27 cellular contexts compared by ENCODE assay signal in the genomic region with DNA sequence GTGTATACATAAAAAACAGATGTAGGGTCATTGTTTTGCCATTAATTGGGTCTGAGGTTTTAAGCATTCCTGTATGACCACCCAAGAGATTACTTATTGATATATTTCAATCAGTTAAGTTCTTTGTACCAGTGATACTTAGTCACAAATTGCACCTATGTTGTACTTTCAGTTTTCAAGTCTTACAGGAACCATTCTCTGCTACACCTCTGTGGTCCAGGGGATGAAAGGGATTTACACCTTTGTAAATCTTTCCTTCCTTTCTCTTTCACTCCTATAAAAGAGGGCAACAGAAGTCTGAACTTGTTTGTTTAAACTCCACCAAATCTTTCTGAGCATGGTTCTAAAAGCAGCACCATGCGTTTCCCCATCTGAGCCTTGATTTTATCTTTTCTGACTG.
DNase-seq lines count a peak whose midpoint lies in the region; ATAC-seq, FAIRE-seq and TF ChIP-seq lines count a peak whose summit lies in the region.
"Had no signal": no experiment of that assay in that cellular context is flagged by ENCODE, and none has a peak within 500 bp of the region (broad histone marks: within the 10 kb centered on the region; RNA-seq: fewer than 3 reads in every experiment).

No MANE protein-coding gene starts in this region.

- no peak overlapping the region for H3K4me2 ChIP-seq in osteoblast (ENCODE audit: insufficient read depth, low read length)
- H3K4me2 ChIP-seq: smooth muscle cell had no signal

- H3K9me3 ChIP-seq in osteoblast (ENCODE audit: low read depth, low read length): no peaks in the 10 kb centered on the region
- H3K9me3 ChIP-seq: lower lobe of right lung had no signal

- H3K36me3 Mint-ChIP-seq in activated CD8-positive, alpha-beta T cell treated with anti-CD3 and anti-CD28 coated beads, Interleukin-2, amount 10 ng/mL, durations not matched to agents 7 days and 5 days (ENCODE audit: low read depth): peaks cover 40% of the 10 kb centered on the region
- H3K36me3 Mint-ChIP-seq in activated CD8-positive, alpha-beta T cell treated with anti-CD3 and anti-CD28 coated beads for 36 hours (ENCODE audit: low read depth): no peaks in the 10 kb centered on the region
- H3K36me3 Mint-ChIP-seq: activated naive CD4-positive, alpha-beta T cell treated with anti-CD3 and anti-CD28 coated beads, Interleukin-2, amount 50 U/mL, for 24 hours had no signal

- H3K9me3 Mint-ChIP-seq in activated CD8-positive, alpha-beta T cell treated with anti-CD3 and anti-CD28 coated beads, Interleukin-2, amount 10 ng/mL, durations not matched to agents 7 days and 5 days (ENCODE audit: insufficient read depth): no peaks in the 10 kb centered on the region
- H3K9me3 Mint-ChIP-seq in activated CD8-positive, alpha-beta T cell treated with anti-CD3 and anti-CD28 coated beads for 36 hours: no peaks in the 10 kb centered on the region
- H3K9me3 Mint-ChIP-seq: activated naive CD4-positive, alpha-beta T cell treated with anti-CD3 and anti-CD28 coated beads, Interleukin-2, amount 50 U/mL, for 24 hours had no signal

- H3K4me1 ChIP-seq in osteoblast (ENCODE audit: insufficient read depth, low read length): no peaks in the 10 kb centered on the region
- H3K4me1 ChIP-seq: lower lobe of right lung had no signal

- H3K27ac ChIP-seq in osteoblast (ENCODE audit: low read depth, low read length): no peak overlapping the region
- H3K27ac ChIP-seq: cardiac muscle cell, lower lobe of right lung had no signal

- TF ChIP-seq POLR2A in GM12892 (IDR thresholded peaks at IDR 0.05; ENCODE audit: low read depth, low read length): no peak

- no peak for TF ChIP-seq CTCF in activated CD8-positive, alpha-beta T cell treated with anti-CD3 and anti-CD28 coated beads for 36 hours (IDR thresholded peaks at IDR 0.05)
- TF ChIP-seq CTCF in osteoblast (IDR thresholded peaks at IDR 0.05; ENCODE audit: extremely low read depth, low read depth, low read length): no peak

- ATAC-seq in activated CD8-positive, alpha-beta T cell treated with anti-CD3 and anti-CD28 coated beads, Interleukin-2, amount 10 ng/mL, durations not matched to agents 7 days and 5 days: peak; percentile 60
- no peak for ATAC-seq in activated CD8-positive, alpha-beta T cell treated with anti-CD3 and anti-CD28 coated beads for 36 hours
- peak; percentile 77 for ATAC-seq in GM21423 (IDR thresholded peaks at IDR 0.05; ENCODE audit: unreplicated experiment)
- ATAC-seq in HG03354 (IDR thresholded peaks at IDR 0.05; ENCODE audit: poor library complexity, severe bottlenecking, unreplicated experiment): peak; percentile 78
- no peak for ATAC-seq in GM21529 (IDR thresholded peaks at IDR 0.05; ENCODE audit: unreplicated experiment)
- ATAC-seq: activated CD4-positive, alpha-beta T cell treated with anti-CD3 and anti-CD28 coated beads for 36 hours; activated CD8-positive, alpha-beta memory T cell treated with anti-CD3 and anti-CD28 coated beads, Interleukin-2, amount 10 ng/mL, durations not matched to agents 7 days and 5 days; lower lobe of right lung; natural killer cell treated with Interleukin-12 subunit alpha and Interleukin-12 subunit beta and Interleukin-15 and Interleukin-18, amount 100 ng/mL, for 72 hours; T-helper 17 cell had no signal

- H3K27ac Mint-ChIP-seq in activated CD8-positive, alpha-beta T cell treated with anti-CD3 and anti-CD28 coated beads, Interleukin-2, amount 10 ng/mL, durations not matched to agents 7 days and 5 days: peak overlapping the region; percentile 26
- H3K27ac Mint-ChIP-seq in activated CD8-positive, alpha-beta T cell treated with anti-CD3 and anti-CD28 coated beads for 36 hours: no peak overlapping the region
- H3K27ac Mint-ChIP-seq: activated CD4-positive, alpha-beta T cell treated with anti-CD3 and anti-CD28 coated beads for 36 hours; activated CD8-positive, alpha-beta memory T cell treated with anti-CD3 and anti-CD28 coated beads, Interleukin-2, amount 10 ng/mL, durations not matched to agents 7 days and 5 days; activated naive CD4-positive, alpha-beta T cell treated with anti-CD3 and anti-CD28 coated beads, Interleukin-2, amount 50 U/mL, for 24 hours; B cell; H9; natural killer cell treated with Interleukin-12 subunit alpha and Interleukin-12 subunit beta and Interleukin-15 and Interleukin-18, amount 100 ng/mL, for 72 hours; T-helper 17 cell had no signal

- no peak overlapping the region for H3K4me3 Mint-ChIP-seq in activated CD8-positive, alpha-beta T cell treated with anti-CD3 and anti-CD28 coated beads, Interleukin-2, amount 10 ng/mL, durations not matched to agents 7 days and 5 days
- H3K4me3 Mint-ChIP-seq in activated CD8-positive, alpha-beta T cell treated with anti-CD3 and anti-CD28 coated beads for 36 hours: no peak overlapping the region
- H3K4me3 Mint-ChIP-seq: activated CD4-positive, alpha-beta T cell treated with anti-CD3 and anti-CD28 coated beads for 36 hours; activated CD8-positive, alpha-beta memory T cell treated with anti-CD3 and anti-CD28 coated beads, Interleukin-2, amount 10 ng/mL, durations not matched to agents 7 days and 5 days; activated naive CD4-positive, alpha-beta T cell treated with anti-CD3 and anti-CD28 coated beads, Interleukin-2, amount 50 U/mL, for 24 hours; B cell; H9; natural killer cell treated with Interleukin-12 subunit alpha and Interleukin-12 subunit beta and Interleukin-15 and Interleukin-18, amount 100 ng/mL, for 72 hours; T-helper 17 cell had no signal

- no peaks in the 10 kb centered on the region for H4K20me1 ChIP-seq in osteoblast (ENCODE audit: insufficient read depth, low read length)

- no peaks in the 10 kb centered on the region for H3K79me2 ChIP-seq in osteoblast (ENCODE audit: insufficient read depth, low read length)

- H3K4me1 Mint-ChIP-seq in activated CD8-positive, alpha-beta T cell treated with anti-CD3 and anti-CD28 coated beads, Interleukin-2, amount 10 ng/mL, durations not matched to agents 7 days and 5 days (ENCODE audit: low read depth): peaks cover 5% of the 10 kb centered on the region
- no peaks in the 10 kb centered on the region for H3K4me1 Mint-ChIP-seq in activated CD8-positive, alpha-beta T cell treated with anti-CD3 and anti-CD28 coated beads for 36 hours (ENCODE audit: low read depth)
- H3K4me1 Mint-ChIP-seq: H9 had no signal

- POLR2A ChIA-PET in activated CD8-positive, alpha-beta T cell treated with anti-CD3 and anti-CD28 coated beads, Interleukin-2, amount 10 ng/mL, durations not matched to agents 7 days and 5 days (lab: Charles Lee): no interaction called here
- POLR2A ChIA-PET in activated CD8-positive, alpha-beta T cell treated with anti-CD3 and anti-CD28 coated beads for 36 hours (lab: Charles Lee): no interaction called here

- H3K27me3 Mint-ChIP-seq in activated CD8-positive, alpha-beta T cell treated with anti-CD3 and anti-CD28 coated beads, Interleukin-2, amount 10 ng/mL, durations not matched to agents 7 days and 5 days (ENCODE audit: low read depth): no peaks in the 10 kb centered on the region
- no peaks in the 10 kb centered on the region for H3K27me3 Mint-ChIP-seq in activated CD8-positive, alpha-beta T cell treated with anti-CD3 and anti-CD28 coated beads for 36 hours
- H3K27me3 Mint-ChIP-seq: activated CD4-positive, alpha-beta T cell treated with anti-CD3 and anti-CD28 coated beads for 36 hours; activated CD8-positive, alpha-beta memory T cell treated with anti-CD3 and anti-CD28 coated beads, Interleukin-2, amount 10 ng/mL, durations not matched to agents 7 days and 5 days; activated naive CD4-positive, alpha-beta T cell treated with anti-CD3 and anti-CD28 coated beads, Interleukin-2, amount 50 U/mL, for 24 hours; B cell; natural killer cell treated with Interleukin-12 subunit alpha and Interleukin-12 subunit beta and Interleukin-15 and Interleukin-18, amount 100 ng/mL, for 72 hours; T-helper 17 cell had no signal

- H3K27me3 ChIP-seq in osteoblast (ENCODE audit: insufficient read depth, low read length): no peaks in the 10 kb centered on the region
- H3K27me3 ChIP-seq: cardiac muscle cell had no signal

- CTCF ChIA-PET in activated CD8-positive, alpha-beta T cell treated with anti-CD3 and anti-CD28 coated beads, Interleukin-2, amount 10 ng/mL, durations not matched to agents 7 days and 5 days (lab: Charles Lee): no interaction called here
- CTCF ChIA-PET in activated CD8-positive, alpha-beta T cell treated with anti-CD3 and anti-CD28 coated beads for 36 hours (lab: Charles Lee): no interaction called here

- H3K4me3 ChIP-seq in osteoblast (ENCODE audit: insufficient read depth, low read length): no peak overlapping the region
- H3K4me3 ChIP-seq: cardiac muscle cell, lower lobe of right lung, smooth muscle cell had no signal

- DNase-seq in activated CD8-positive, alpha-beta T cell treated with anti-CD3 and anti-CD28 coated beads, Interleukin-2, amount 10 ng/mL, durations not matched to agents 7 days and 5 days: no peak
- no peak for DNase-seq in activated CD8-positive, alpha-beta T cell treated with anti-CD3 and anti-CD28 coated beads for 36 hours
- DNase-seq in osteoblast (ENCODE audit: insufficient read length, low spot score, missing footprints) (no peak), germinal center (ENCODE audit: low spot score) (no peak), GM12892 (ENCODE audit: insufficient read length) (no peak)
- DNase-seq: activated CD4-positive, alpha-beta T cell treated with anti-CD3 and anti-CD28 coated beads for 36 hours; activated CD8-positive, alpha-beta memory T cell treated with anti-CD3 and anti-CD28 coated beads, Interleukin-2, amount 10 ng/mL, durations not matched to agents 7 days and 5 days; aorta; cortex of kidney; DMS53; GDM1; H9; kidney glomerular epithelial cell; lower lobe of right lung; MV-4-11; NCI-H524; retina; T-helper 17 cell had no signal

- intact Hi-C loops in activated CD8-positive, alpha-beta T cell treated with anti-CD3 and anti-CD28 coated beads for 36 hours (cut with micrococcal nuclease): no loop called here

- H3K36me3 ChIP-seq in osteoblast (ENCODE audit: insufficient read depth, low read length): no peaks in the 10 kb centered on the region
- H3K36me3 ChIP-seq: cardiac muscle cell, lower lobe of right lung had no signal

- peak overlapping the region; percentile 56 for H2AFZ ChIP-seq in osteoblast (ENCODE audit: low read length)

- no peak for FAIRE-seq in GM12892 (lab: Jason Lieb, UNC)
- FAIRE-seq: A204.1 had no signal

Comparison
In these comparisons a context has a peak if more than half of its experiments do, and no peak if none do; other contexts are left out.
1. ATAC-seq: peak in activated CD8-positive, alpha-beta T cell treated with anti-CD3 and anti-CD28 coated beads, Interleukin-2, amount 10 ng/mL, durations not matched to agents 7 days and 5 days (single experiment), GM21423 (single experiment) and HG03354 (single experiment); none in activated CD8-positive, alpha-beta T cell treated with anti-CD3 and anti-CD28 coated beads for 36 hours (single experiment) and GM21529 (single experiment).